Comparison of ENCODE assay signal across 11 cellular contexts in genomic region chr1:155320252-155320651, GRCh38. TPM values are rescaled to one million over a fixed set of nuclear protein-coding genes. Genes with fewer than 3 reads are reported as not detected.
A peak's percentile ranks its signal among the peaks of the same experiment; 100 is the strongest.
DNase-seq lines count a peak whose midpoint lies in the region; ATAC-seq and TF ChIP-seq lines count a peak whose summit lies in the region.
"Had no signal": no experiment of that assay in that cellular context is flagged by ENCODE, and none has a peak within 500 bp of the region (broad histone marks: within the 10 kb centered on the region; RNA-seq: fewer than 3 reads in every experiment).

No MANE protein-coding gene starts in this region.

- no peaks in the 10 kb centered on the region for H3K9me3 ChIP-seq in right atrium auricular region
- H3K9me3 ChIP-seq in muscle layer of colon (ENCODE audit: low read length): no peaks in the 10 kb centered on the region

- H3K36me3 Mint-ChIP-seq in chondrocyte (ENCODE audit: low read depth): peaks cover 4% of the 10 kb centered on the region

- H3K4me3 ChIP-seq in right atrium auricular region (peak overlapping the region; percentile 41 to 80), muscle layer of colon (ENCODE audit: low read depth in 1 of 2, low read length in 2 of 2) (peak overlapping the region; percentile 83 to 95), urinary bladder (ENCODE audit: low read depth, low read length) (peak overlapping the region; percentile 42)

- H3K9me3 Mint-ChIP-seq in chondrocyte (ENCODE audit: low read depth): no peaks in the 10 kb centered on the region

- intact Hi-C loops in Right ventricle myocardium inferior (cut with DNase I): loop anchor here (10.0 kb wide), 2 partner anchors 245 to 275 kb away; partner anchors contain the start of gene ASH1L

- peaks cover 30% of the 10 kb centered on the region for H3K4me1 Mint-ChIP-seq in chondrocyte (ENCODE audit: low read depth)

- H3K27me3 Mint-ChIP-seq in chondrocyte (ENCODE audit: low read depth): no peaks in the 10 kb centered on the region

- no peak for DNase-seq in right atrium auricular region (ENCODE audit: low spot score)
- no peak for DNase-seq in Right ventricle myocardium inferior (ENCODE audit: missing footprints)
- DNase-seq in chondrocyte (ENCODE audit: low spot score): no peak
- no peak for DNase-seq in NCI-H1930 (lab: John Stamatoyannopoulos, UW)
- no peak for DNase-seq in cerebellar nuclear complex (lab: John Stamatoyannopoulos, UW)
- DNase-seq: DND-41, NCI-H1048 had no signal

- H3K27me3 ChIP-seq in right atrium auricular region (no peaks in the 10 kb centered on the region), muscle layer of colon (ENCODE audit: control insufficient read depth in 1 of 2, insufficient read depth in 2 of 2, low read length in 2 of 2) (no peaks in the 10 kb centered on the region)

- 23% methylated on average over 11 of the region's 11 CpGs for WGBS in urinary bladder

- H3K4me3 Mint-ChIP-seq in chondrocyte (ENCODE audit: unreplicated experiment): peak overlapping the region; percentile 66

- H3K4me1 ChIP-seq in right atrium auricular region: peaks cover 0 to 38% of the 10 kb centered on the region in 2 donors
- peaks cover 13% of the 10 kb centered on the region for H3K4me1 ChIP-seq in muscle layer of colon (ENCODE audit: insufficient read depth, low read length)
- H3K4me1 ChIP-seq in urinary bladder (ENCODE audit: insufficient read depth): peaks cover 2% of the 10 kb centered on the region

- H3K27ac ChIP-seq in right atrium auricular region (peak overlapping the region; percentile 97 to 99), muscle layer of colon (ENCODE audit: low read depth, low read length) (peak overlapping the region; percentile 98), urinary bladder (ENCODE audit: low read depth) (no peak overlapping the region)

- peaks cover 13% of the 10 kb centered on the region for H3K36me3 ChIP-seq in right atrium auricular region
- H3K36me3 ChIP-seq in muscle layer of colon (ENCODE audit: insufficient read depth, low read length): peaks cover 9% of the 10 kb centered on the region
- H3K36me3 ChIP-seq in urinary bladder (ENCODE audit: insufficient read depth): no peaks in the 10 kb centered on the region

- ATAC-seq in Right ventricle myocardium inferior (no peak), esophagus mucosa (no peak)

- H3K27ac Mint-ChIP-seq in chondrocyte (ENCODE audit: unreplicated experiment): peak overlapping the region; percentile 81

- TF ChIP-seq CTCF in right atrium auricular region (IDR thresholded peaks at IDR 0.05) (no peak), chondrocyte (IDR thresholded peaks at IDR 0.05) (no peak)

- no peak overlapping the region for H3K9ac ChIP-seq in muscle layer of colon (ENCODE audit: low read length)

RNA-seq across cellular contexts. Expression of gene RUSC1, which starts 0.4 kb away (rescaled TPM):
- total RNA-seq in right atrium auricular region (10 to 100 TPM; 20.2 to 23.9 TPM), Right ventricle myocardium inferior (24.3 TPM), chondrocyte (42.6 to 49.1 TPM (median 43.9 TPM) in 3 replicates), urinary bladder (13.8 TPM), esophagus mucosa (40.7 TPM)
- 36.3 TPM for polyA plus RNA-seq in urinary bladder

RNA-seq across cellular contexts. Expression of gene FDPS, which starts 11.6 kb away (rescaled TPM):
- 10 to 100 TPM; 65.3 to 73.1 TPM for total RNA-seq in right atrium auricular region
- total RNA-seq in Right ventricle myocardium inferior: 80.0 TPM
- total RNA-seq in chondrocyte: 122 to 139 TPM (median 127 TPM) in 3 replicates
- 73.1 TPM for total RNA-seq in urinary bladder
- 92.6 TPM for polyA plus RNA-seq in urinary bladder
- total RNA-seq in esophagus mucosa: 401 TPM

RNA-seq across cellular contexts. Expression of gene PKLR, which starts 19.0 kb away (rescaled TPM):
- not detected for total RNA-seq in right atrium auricular region
- total RNA-seq in Right ventricle myocardium inferior: not detected
- not detected in 3 replicates for total RNA-seq in chondrocyte
- total RNA-seq in urinary bladder: not detected
- polyA plus RNA-seq in urinary bladder: not detected
- total RNA-seq in esophagus mucosa: 0.20 TPM
- total RNA-seq: activated CD8-positive, alpha-beta memory T cell treated with anti-CD3 and anti-CD28 coated beads for 36 hours had no signal

RNA-seq across cellular contexts. Expression of gene HCN3, which starts 43.0 kb away (rescaled TPM):
- total RNA-seq in right atrium auricular region (under 1 TPM; 0.35 to 0.41 TPM), Right ventricle myocardium inferior (1.8 TPM), chondrocyte (4.3 to 4.4 TPM (median 4.4 TPM) in 3 replicates), urinary bladder (3.0 TPM), esophagus mucosa (1.7 TPM)
- polyA plus RNA-seq in urinary bladder: 3.2 TPM

RNA-seq across cellular contexts. Expression of gene CLK2, which starts 46.9 kb away (rescaled TPM):
- total RNA-seq in right atrium auricular region: 10 to 100 TPM in 1 of 2 donors, 1 to 10 TPM in 1; 9.8 to 16.4 TPM
- total RNA-seq in Right ventricle myocardium inferior: 20.9 TPM
- 36.7 to 50.2 TPM (median 37.0 TPM) in 3 replicates for total RNA-seq in chondrocyte
- total RNA-seq in urinary bladder: 29.7 TPM
- 42.3 TPM for polyA plus RNA-seq in urinary bladder
- total RNA-seq in esophagus mucosa: 16.9 TPM
